1 cellular context compared by ENCODE assay signal in the genomic region with DNA sequence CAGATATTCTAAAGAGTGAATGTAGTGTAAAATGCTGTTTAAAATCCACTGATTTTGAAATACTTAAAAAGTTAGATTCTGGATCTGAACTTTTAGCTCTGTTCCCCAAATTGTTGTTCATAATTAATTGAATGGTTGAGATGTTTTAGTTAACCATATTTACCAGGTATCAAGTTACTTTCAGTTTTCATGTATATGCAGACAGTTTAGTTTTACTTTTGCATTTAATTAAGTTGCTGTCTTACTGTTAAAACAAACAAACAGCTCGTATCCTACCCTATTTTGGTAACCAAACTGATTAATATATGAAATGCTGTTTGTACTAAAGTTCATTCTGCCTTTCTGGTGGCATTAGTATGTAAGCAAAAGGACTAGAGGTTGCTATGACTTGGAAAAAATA.
TF ChIP-seq lines count a peak whose summit lies in the region.

No MANE protein-coding gene starts in this region.

TF ChIP-seq in GM12878, 131 proteins besides CTCF, POLR2A, EP300 and RAD21:
- TF ChIP-seq, protein P1, sequence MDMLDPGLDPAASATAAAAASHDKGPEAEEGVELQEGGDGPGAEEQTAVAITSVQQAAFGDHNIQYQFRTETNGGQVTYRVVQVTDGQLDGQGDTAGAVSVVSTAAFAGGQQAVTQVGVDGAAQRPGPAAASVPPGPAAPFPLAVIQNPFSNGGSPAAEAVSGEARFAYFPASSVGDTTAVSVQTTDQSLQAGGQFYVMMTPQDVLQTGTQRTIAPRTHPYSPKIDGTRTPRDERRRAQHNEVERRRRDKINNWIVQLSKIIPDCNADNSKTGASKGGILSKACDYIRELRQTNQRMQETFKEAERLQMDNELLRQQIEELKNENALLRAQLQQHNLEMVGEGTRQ (IDR thresholded peaks at IDR 0.05; ENCODE audit: borderline replicate concordance, low read depth, low read length), result no peak
- TF ChIP-seq MTA2 (IDR thresholded peaks at IDR 0.05; ENCODE audit: low read depth), result peak; percentile 23; the same call in 1 of the 2 replicates
